ENCODE assay signal across 1 cellular context in genomic region chr9:124852829-124853531, GRCh38.
A peak's percentile ranks its signal among the peaks of the same experiment; 100 is the strongest.
TF ChIP-seq lines count a peak whose summit lies in the region.

Gene WDR38 (plus strand): TSS chr9:124853460. CDS start chr9:124853532, 72 bp downstream.

TF ChIP-seq in WTC11, 78 proteins besides CTCF, POLR2A, EP300 and RAD21 (continued from another document and continues in another):
- TF ChIP-seq ZNF532 (CRISPR knock-in tag; IDR thresholded peaks at IDR 0.05; ENCODE audit: borderline replicate concordance) (no peak), USF1 (CRISPR knock-in tag; IDR thresholded peaks at IDR 0.05) (no peak), TEAD1 (CRISPR knock-in tag; IDR thresholded peaks at IDR 0.05) (0 out of 2 replicates have a peak, but pooled peaks have one; percentile 54), NR2C2 (CRISPR knock-in tag; IDR thresholded peaks at IDR 0.05) (no peak), HMGA2 (CRISPR knock-in tag; IDR thresholded peaks at IDR 0.05) (no peak), HMGXB4 (CRISPR knock-in tag; IDR thresholded peaks at IDR 0.05) (peak; percentile 98), ZNF138 (CRISPR knock-in tag; conservative IDR thresholded peaks at IDR 0.05) (no peak), OVOL2 (CRISPR knock-in tag; IDR thresholded peaks at IDR 0.05; ENCODE audit: borderline replicate concordance) (no peak), TCF7 (CRISPR knock-in tag; IDR thresholded peaks at IDR 0.05; ENCODE audit: low read depth) (no peak), JAZF1 (CRISPR knock-in tag; IDR thresholded peaks at IDR 0.05) (no peak), PRDM15 (CRISPR knock-in tag; IDR thresholded peaks at IDR 0.05) (no peak), CREM (CRISPR knock-in tag; IDR thresholded peaks at IDR 0.05) (peak; percentile 34; the same call in 1 of the 2 replicates), ELF4 (CRISPR knock-in tag; IDR thresholded peaks at IDR 0.05; ENCODE audit: low read depth) (no peak), ZBTB21 (CRISPR knock-in tag; IDR thresholded peaks at IDR 0.05; ENCODE audit: borderline replicate concordance) (no peak), MAX (CRISPR knock-in tag; IDR thresholded peaks at IDR 0.05) (peak; percentile 73), CBFB (CRISPR knock-in tag; IDR thresholded peaks at IDR 0.05; ENCODE audit: low read depth) (no peak), NFYB (CRISPR knock-in tag; conservative IDR thresholded peaks at IDR 0.05; ENCODE audit: low read depth) (no peak), PREB (CRISPR knock-in tag; IDR thresholded peaks at IDR 0.05; ENCODE audit: borderline replicate concordance) (no peak), ZNF423 (CRISPR knock-in tag; IDR thresholded peaks at IDR 0.05) (0 out of 2 replicates have a peak, but pooled peaks have one; percentile 7), FOXK1 (CRISPR knock-in tag; IDR thresholded peaks at IDR 0.05) (no peak), ZNF121 (CRISPR knock-in tag; IDR thresholded peaks at IDR 0.05) (peak; percentile 54; the same call in 1 of the 2 replicates), NR1H2 (CRISPR knock-in tag; IDR thresholded peaks at IDR 0.05) (no peak)
- TF ChIP-seq, protein P1, sequence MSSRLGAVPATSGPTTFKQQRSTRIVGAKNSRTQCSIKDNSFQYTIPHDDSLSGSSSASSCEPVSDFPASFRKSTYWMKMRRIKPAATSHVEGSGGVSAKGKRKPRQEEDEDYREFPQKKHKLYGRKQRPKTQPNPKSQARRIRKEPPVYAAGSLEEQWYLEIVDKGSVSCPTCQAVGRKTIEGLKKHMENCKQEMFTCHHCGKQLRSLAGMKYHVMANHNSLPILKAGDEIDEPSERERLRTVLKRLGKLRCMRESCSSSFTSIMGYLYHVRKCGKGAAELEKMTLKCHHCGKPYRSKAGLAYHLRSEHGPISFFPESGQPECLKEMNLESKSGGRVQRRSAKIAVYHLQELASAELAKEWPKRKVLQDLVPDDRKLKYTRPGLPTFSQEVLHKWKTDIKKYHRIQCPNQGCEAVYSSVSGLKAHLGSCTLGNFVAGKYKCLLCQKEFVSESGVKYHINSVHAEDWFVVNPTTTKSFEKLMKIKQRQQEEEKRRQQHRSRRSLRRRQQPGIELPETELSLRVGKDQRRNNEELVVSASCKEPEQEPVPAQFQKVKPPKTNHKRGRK (CRISPR knock-in tag; IDR thresholded peaks at IDR 0.05; ENCODE audit: borderline replicate concordance): no peak
- TF ChIP-seq, protein P2, sequence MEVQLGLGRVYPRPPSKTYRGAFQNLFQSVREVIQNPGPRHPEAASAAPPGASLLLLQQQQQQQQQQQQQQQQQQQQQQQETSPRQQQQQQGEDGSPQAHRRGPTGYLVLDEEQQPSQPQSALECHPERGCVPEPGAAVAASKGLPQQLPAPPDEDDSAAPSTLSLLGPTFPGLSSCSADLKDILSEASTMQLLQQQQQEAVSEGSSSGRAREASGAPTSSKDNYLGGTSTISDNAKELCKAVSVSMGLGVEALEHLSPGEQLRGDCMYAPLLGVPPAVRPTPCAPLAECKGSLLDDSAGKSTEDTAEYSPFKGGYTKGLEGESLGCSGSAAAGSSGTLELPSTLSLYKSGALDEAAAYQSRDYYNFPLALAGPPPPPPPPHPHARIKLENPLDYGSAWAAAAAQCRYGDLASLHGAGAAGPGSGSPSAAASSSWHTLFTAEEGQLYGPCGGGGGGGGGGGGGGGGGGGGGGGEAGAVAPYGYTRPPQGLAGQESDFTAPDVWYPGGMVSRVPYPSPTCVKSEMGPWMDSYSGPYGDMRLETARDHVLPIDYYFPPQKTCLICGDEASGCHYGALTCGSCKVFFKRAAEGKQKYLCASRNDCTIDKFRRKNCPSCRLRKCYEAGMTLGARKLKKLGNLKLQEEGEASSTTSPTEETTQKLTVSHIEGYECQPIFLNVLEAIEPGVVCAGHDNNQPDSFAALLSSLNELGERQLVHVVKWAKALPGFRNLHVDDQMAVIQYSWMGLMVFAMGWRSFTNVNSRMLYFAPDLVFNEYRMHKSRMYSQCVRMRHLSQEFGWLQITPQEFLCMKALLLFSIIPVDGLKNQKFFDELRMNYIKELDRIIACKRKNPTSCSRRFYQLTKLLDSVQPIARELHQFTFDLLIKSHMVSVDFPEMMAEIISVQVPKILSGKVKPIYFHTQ (CRISPR knock-in tag; IDR thresholded peaks at IDR 0.05): no peak
- TF ChIP-seq, protein P3, sequence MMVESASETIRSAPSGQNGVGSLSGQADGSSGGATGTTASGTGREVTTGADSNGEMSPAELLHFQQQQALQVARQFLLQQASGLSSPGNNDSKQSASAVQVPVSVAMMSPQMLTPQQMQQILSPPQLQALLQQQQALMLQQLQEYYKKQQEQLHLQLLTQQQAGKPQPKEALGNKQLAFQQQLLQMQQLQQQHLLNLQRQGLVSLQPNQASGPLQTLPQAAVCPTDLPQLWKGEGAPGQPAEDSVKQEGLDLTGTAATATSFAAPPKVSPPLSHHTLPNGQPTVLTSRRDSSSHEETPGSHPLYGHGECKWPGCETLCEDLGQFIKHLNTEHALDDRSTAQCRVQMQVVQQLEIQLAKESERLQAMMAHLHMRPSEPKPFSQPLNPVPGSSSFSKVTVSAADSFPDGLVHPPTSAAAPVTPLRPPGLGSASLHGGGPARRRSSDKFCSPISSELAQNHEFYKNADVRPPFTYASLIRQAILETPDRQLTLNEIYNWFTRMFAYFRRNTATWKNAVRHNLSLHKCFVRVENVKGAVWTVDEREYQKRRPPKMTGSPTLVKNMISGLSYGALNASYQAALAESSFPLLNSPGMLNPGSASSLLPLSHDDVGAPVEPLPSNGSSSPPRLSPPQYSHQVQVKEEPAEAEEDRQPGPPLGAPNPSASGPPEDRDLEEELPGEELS (CRISPR knock-in tag; IDR thresholded peaks at IDR 0.05): no peak; the same call in none of the 2 replicates
- TF ChIP-seq, protein P4, sequence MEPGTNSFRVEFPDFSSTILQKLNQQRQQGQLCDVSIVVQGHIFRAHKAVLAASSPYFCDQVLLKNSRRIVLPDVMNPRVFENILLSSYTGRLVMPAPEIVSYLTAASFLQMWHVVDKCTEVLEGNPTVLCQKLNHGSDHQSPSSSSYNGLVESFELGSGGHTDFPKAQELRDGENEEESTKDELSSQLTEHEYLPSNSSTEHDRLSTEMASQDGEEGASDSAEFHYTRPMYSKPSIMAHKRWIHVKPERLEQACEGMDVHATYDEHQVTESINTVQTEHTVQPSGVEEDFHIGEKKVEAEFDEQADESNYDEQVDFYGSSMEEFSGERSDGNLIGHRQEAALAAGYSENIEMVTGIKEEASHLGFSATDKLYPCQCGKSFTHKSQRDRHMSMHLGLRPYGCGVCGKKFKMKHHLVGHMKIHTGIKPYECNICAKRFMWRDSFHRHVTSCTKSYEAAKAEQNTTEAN (CRISPR knock-in tag; IDR thresholded peaks at IDR 0.05): no peak
- TF ChIP-seq, protein P5, sequence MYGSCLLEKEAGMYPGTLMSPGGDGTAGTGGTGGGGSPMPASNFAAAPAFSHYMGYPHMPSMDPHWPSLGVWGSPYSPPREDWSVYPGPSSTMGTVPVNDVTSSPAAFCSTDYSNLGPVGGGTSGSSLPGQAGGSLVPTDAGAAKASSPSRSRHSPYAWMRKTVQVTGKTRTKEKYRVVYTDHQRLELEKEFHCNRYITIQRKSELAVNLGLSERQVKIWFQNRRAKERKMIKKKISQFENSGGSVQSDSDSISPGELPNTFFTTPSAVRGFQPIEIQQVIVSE (CRISPR knock-in tag; IDR thresholded peaks at IDR 0.05; ENCODE audit: borderline replicate concordance): no peak
- TF ChIP-seq, protein P6, sequence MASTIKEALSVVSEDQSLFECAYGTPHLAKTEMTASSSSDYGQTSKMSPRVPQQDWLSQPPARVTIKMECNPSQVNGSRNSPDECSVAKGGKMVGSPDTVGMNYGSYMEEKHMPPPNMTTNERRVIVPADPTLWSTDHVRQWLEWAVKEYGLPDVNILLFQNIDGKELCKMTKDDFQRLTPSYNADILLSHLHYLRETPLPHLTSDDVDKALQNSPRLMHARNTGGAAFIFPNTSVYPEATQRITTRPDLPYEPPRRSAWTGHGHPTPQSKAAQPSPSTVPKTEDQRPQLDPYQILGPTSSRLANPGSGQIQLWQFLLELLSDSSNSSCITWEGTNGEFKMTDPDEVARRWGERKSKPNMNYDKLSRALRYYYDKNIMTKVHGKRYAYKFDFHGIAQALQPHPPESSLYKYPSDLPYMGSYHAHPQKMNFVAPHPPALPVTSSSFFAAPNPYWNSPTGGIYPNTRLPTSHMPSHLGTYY (CRISPR knock-in tag; IDR thresholded peaks at IDR 0.05): no peak
